Comparison of ENCODE assay signal across 10 cellular contexts in genomic region chr2:101349893-101350662, GRCh38. TPM values are rescaled to one million over a fixed set of nuclear protein-coding genes. Genes with fewer than 3 reads are reported as not detected.
DNase-seq lines count a peak whose midpoint lies in the region; ATAC-seq and TF ChIP-seq lines count a peak whose summit lies in the region.
"Had no signal": no experiment of that assay in that cellular context is flagged by ENCODE, and none has a peak within 500 bp of the region (broad histone marks: within the 10 kb centered on the region; RNA-seq: fewer than 3 reads in every experiment).

No MANE protein-coding gene starts in this region.

- CTCF ChIA-PET in AG04449 (lab: Yijun Ruan, JAX) = interaction anchor here (0.5 to 8.4 kb wide), 18 partner anchors 8 to 482 kb away, joined by 3 to 102 read pairs (median 4); partner anchors contain the start of gene CREG2

- TF ChIP-seq CTCF in AG04449 (IDR thresholded peaks at IDR 0.05; ENCODE audit: insufficient read depth, low read length, missing control alignments) (peak; percentile 42), brain (conservative IDR thresholded peaks at IDR 0.05) (peak; percentile 27 to 38)

- no peak for DNase-seq in AG04449 (ENCODE audit: low read depth, low spot score)
- peak; percentile 52 for DNase-seq in HT1080 (ENCODE audit: low read depth)
- peak; percentile 37 for DNase-seq in kidney tubule cell (ENCODE audit: low spot score)
- no peak for DNase-seq in NCI-H69 (lab: John Stamatoyannopoulos, UW)
- no peak for DNase-seq in ACHN
- DNase-seq: NK-92 treated with Interleukin-12 subunit alpha and Interleukin-12 subunit beta, amount 100 ng/mL, for 24 hours had no signal

- peaks cover 4% of the 10 kb centered on the region for H3K36me3 Mint-ChIP-seq in brain

- H3K4me3 Mint-ChIP-seq in brain = no peak overlapping the region

- no peak for ATAC-seq in GM19351 (IDR thresholded peaks at IDR 0.05; ENCODE audit: unreplicated experiment)
- no peak for ATAC-seq in HG02571 (IDR thresholded peaks at IDR 0.05; ENCODE audit: unreplicated experiment)

- H3K4me3 ChIP-seq in AG04449 (ENCODE audit: low read depth, low read length) = no peak overlapping the region
- H3K4me3 ChIP-seq: right atrium auricular region had no signal

- POLR2A ChIA-PET in AG04449 (lab: Yijun Ruan, JAX) = interaction anchor here (0.6 kb wide), 1 partner anchor 57 kb away, joined by 3 read pairs; no protein-coding TSS in a partner anchor

- peak overlapping the region in 1 of 5 experiments; percentile 21 for H3K27ac Mint-ChIP-seq in brain

- peaks cover 4% of the 10 kb centered on the region for H3K4me1 Mint-ChIP-seq in brain

- in situ Hi-C loops in ACHN (cut with HindIII; ENCODE audit: low pct_ligation_motif_present, low pct_unique_long_range_greater_than_20kb, low sequenced_read_pairs) = no loop called here

- H3K27me3 Mint-ChIP-seq in brain = peaks cover 4% of the 10 kb centered on the region

- peaks cover 0 to 3% (median 0%) of the 10 kb centered on the region in 5 experiments for H3K9me3 Mint-ChIP-seq in brain

RNA-seq across cellular contexts. Expression of gene CREG2, which starts 37.2 kb away (rescaled TPM):
- 7.0 and 7.1 TPM in 2 replicates for total RNA-seq in HT1080 (2014; rRNA removed; shearing (Covaris generic))
- polyA plus RNA-seq in HT1080 (2015; cell fraction: cytosol; rRNA removed) = 6.5 and 7.4 TPM in 2 replicates
- polyA plus RNA-seq in HT1080 (2015; cell fraction: nucleus; rRNA removed) = 2.7 and 2.9 TPM in 2 replicates
- 3.8 TPM for polyA plus RNA-seq in brain (ENCODE audit: insufficient read depth, low read depth, low replicate concordance)

RNA-seq across cellular contexts. Expression of gene RNF149, which starts 41.6 kb away (rescaled TPM):
- total RNA-seq in HT1080 (2014; rRNA removed; shearing (Covaris generic)) = 57.3 and 66.0 TPM in 2 replicates
- 56.8 and 61.9 TPM in 2 replicates for polyA plus RNA-seq in HT1080 (2015; cell fraction: cytosol; rRNA removed)
- polyA plus RNA-seq in HT1080 (2015; cell fraction: nucleus; rRNA removed) = 118 and 121 TPM in 2 replicates
- 6.6 TPM for polyA plus RNA-seq in brain (ENCODE audit: insufficient read depth, low read depth, low replicate concordance)

Comparison
In these comparisons a context has a peak if more than half of its experiments do, and no peak if none do; other contexts are left out.
1. DNase-seq: peak in HT1080 (single experiment) and kidney tubule cell (single experiment); none in AG04449 (single experiment), NCI-H69 (single experiment) and ACHN (single experiment).